8 cellular contexts compared by ENCODE assay signal in genomic region chr17:65560628-65561371, GRCh38. TPM values are rescaled to one million over a fixed set of nuclear protein-coding genes. Genes with fewer than 3 reads are reported as not detected.
DNase-seq lines count a peak whose midpoint lies in the region; ATAC-seq and TF ChIP-seq lines count a peak whose summit lies in the region.

No MANE protein-coding gene starts in this region.

- TF ChIP-seq POLR2A in lower leg skin (IDR thresholded peaks at IDR 0.05) = no peak

- no peaks in the 10 kb centered on the region for H3K9me3 Mint-ChIP-seq in activated CD8-positive, alpha-beta T cell treated with anti-CD3 and anti-CD28 coated beads, Interleukin-2, amount 10 ng/mL, durations not matched to agents 7 days and 5 days (ENCODE audit: insufficient read depth)

- peak overlapping the region; percentile 69 for H3K4me3 ChIP-seq in lower leg skin (ENCODE audit: low read depth, poor library complexity, severe bottlenecking)

- TF ChIP-seq CTCF in lower leg skin (IDR thresholded peaks at IDR 0.05) = no peak

- no peaks in the 10 kb centered on the region for H3K36me3 Mint-ChIP-seq in activated CD8-positive, alpha-beta T cell treated with anti-CD3 and anti-CD28 coated beads, Interleukin-2, amount 10 ng/mL, durations not matched to agents 7 days and 5 days (ENCODE audit: low read depth)

- WGBS in lower leg skin, 2 donors = 0 to 1% methylated on average over 24 to 35 of the region's 106 CpGs

- ATAC-seq in HG03025 (IDR thresholded peaks at IDR 0.05; ENCODE audit: low FRiP score, unreplicated experiment) = peak; percentile 37
- ATAC-seq in activated CD8-positive, alpha-beta T cell treated with anti-CD3 and anti-CD28 coated beads, Interleukin-2, amount 10 ng/mL, durations not matched to agents 7 days and 5 days = peak; percentile 54
- ATAC-seq in GM21576 (IDR thresholded peaks at IDR 0.05; ENCODE audit: unreplicated experiment) = no peak

- peaks cover 26% of the 10 kb centered on the region for H3K4me1 Mint-ChIP-seq in activated CD8-positive, alpha-beta T cell treated with anti-CD3 and anti-CD28 coated beads, Interleukin-2, amount 10 ng/mL, durations not matched to agents 7 days and 5 days (ENCODE audit: low read depth)

- POLR2A ChIA-PET in activated CD8-positive, alpha-beta T cell treated with anti-CD3 and anti-CD28 coated beads, Interleukin-2, amount 10 ng/mL, durations not matched to agents 7 days and 5 days (lab: Charles Lee) = no interaction called here

- intact Hi-C loops in lower leg skin (cut with DNase I; ENCODE audit: low total_unique reads) = no loop called here

- DNase-seq in GM03348 (ENCODE audit: low spot score) (peak; percentile 83), NCI-H510A (lab: John Stamatoyannopoulos, UW) (peak; percentile 78), ecto neural progenitor cell (ENCODE audit: low spot score) (peak; percentile 97), lower leg skin (ENCODE audit: low spot score in 2 of 2) (peak; percentile 90 to 97)
- peak; percentile 77 for DNase-seq in activated CD8-positive, alpha-beta T cell treated with anti-CD3 and anti-CD28 coated beads, Interleukin-2, amount 10 ng/mL, durations not matched to agents 7 days and 5 days
- DNase-seq in stimulated activated CD4-positive, alpha-beta T cell treated with anti-CD3 and anti-CD28 coated beads, Interleukin-4, amount 100 ng/mL, for 1 hour = peak; percentile 78

- CTCF ChIA-PET in activated CD8-positive, alpha-beta T cell treated with anti-CD3 and anti-CD28 coated beads, Interleukin-2, amount 10 ng/mL, durations not matched to agents 7 days and 5 days (lab: Charles Lee) = no interaction called here

- no peak overlapping the region for H3K27ac Mint-ChIP-seq in activated CD8-positive, alpha-beta T cell treated with anti-CD3 and anti-CD28 coated beads, Interleukin-2, amount 10 ng/mL, durations not matched to agents 7 days and 5 days

- peak overlapping the region; percentile 66 for H3K4me3 Mint-ChIP-seq in activated CD8-positive, alpha-beta T cell treated with anti-CD3 and anti-CD28 coated beads, Interleukin-2, amount 10 ng/mL, durations not matched to agents 7 days and 5 days

- H3K27me3 Mint-ChIP-seq in activated CD8-positive, alpha-beta T cell treated with anti-CD3 and anti-CD28 coated beads, Interleukin-2, amount 10 ng/mL, durations not matched to agents 7 days and 5 days (ENCODE audit: low read depth) = peaks cover 6% of the 10 kb centered on the region

RNA-seq across cellular contexts. Expression of gene AXIN2, which starts 0.6 kb away (rescaled TPM):
- total RNA-seq in activated CD8-positive, alpha-beta T cell treated with anti-CD3 and anti-CD28 coated beads, Interleukin-2, amount 10 ng/mL, durations not matched to agents 7 days and 5 days = 1 to 10 TPM; 4.7 to 5.3 TPM
- total RNA-seq in lower leg skin = 10 to 100 TPM; 11.7 to 16.7 (median 14.6) TPM
